Comparison of ENCODE assay signal across 29 cellular contexts in the genomic region with DNA sequence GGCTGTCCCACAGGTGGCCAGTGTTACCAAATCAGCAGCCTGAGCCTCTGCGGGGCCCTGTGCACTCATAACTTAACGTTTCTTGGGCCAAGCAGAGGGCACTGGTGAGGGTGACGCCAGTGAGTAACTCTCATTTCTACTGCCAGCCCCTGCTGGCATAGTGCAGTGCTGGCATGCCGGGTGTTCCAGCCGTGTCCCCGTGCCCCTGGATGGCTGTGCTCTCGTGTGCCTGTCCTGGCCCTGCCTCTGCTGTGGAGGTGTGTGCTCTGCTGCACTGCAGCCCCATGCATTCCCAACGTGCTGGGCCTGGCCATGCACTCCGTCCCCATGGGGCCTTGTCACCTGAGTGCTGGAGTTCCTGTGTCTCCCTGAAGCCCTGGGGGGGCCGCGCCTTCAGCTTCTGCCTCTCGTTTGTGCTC. TPM values are rescaled to one million over a fixed set of nuclear protein-coding genes. Genes with fewer than 3 reads are reported as not detected.
DNase-seq lines count a peak whose midpoint lies in the region; ATAC-seq, FAIRE-seq and TF ChIP-seq lines count a peak whose summit lies in the region.
"Had no signal": no experiment of that assay in that cellular context is flagged by ENCODE, and none has a peak within 500 bp of the region (broad histone marks: within the 10 kb centered on the region; RNA-seq: fewer than 3 reads in every experiment).

No MANE protein-coding gene starts in this region.

- in situ Hi-C loops in K562 (cut with MboI) (no loop called here), brain microvascular endothelial cell (cut with HindIII; ENCODE audit: low pct_ligation_motif_present, low sequenced_read_pairs) (no loop called here)

- POLR2A ChIA-PET in K562 (lab: Yijun Ruan, JAX): interaction anchor here (0.8 to 1.1 kb wide), 3 partner anchors 13 to 143 kb away, joined by 3 read pairs; no protein-coding TSS in a partner anchor

- TF ChIP-seq CTCF in K562 (IDR thresholded peaks at IDR 0.05 in 2 of 3, conservative IDR thresholded peaks at IDR 0.05 in 1 of 3; ENCODE audit: insufficient read depth in 2 of 3, low read depth in 1 of 3, low read length in 3 of 3) (no peak), right lobe of liver (IDR thresholded peaks at IDR 0.05) (peak in 3 of 4 donors; percentile 11 to 29 (median 12)), brain microvascular endothelial cell (IDR thresholded peaks at IDR 0.05; ENCODE audit: low read depth, low read length, missing control alignments) (no peak)

- H3K9me1 ChIP-seq in K562 (ENCODE audit: control insufficient read depth, insufficient read depth, low read length): peaks cover 15% of the 10 kb centered on the region

- H3K79me2 ChIP-seq in K562 (ENCODE audit: control insufficient read depth, insufficient read depth, low read length): peaks cover 86% of the 10 kb centered on the region

- TF ChIP-seq EP300 in K562 (IDR thresholded peaks at IDR 0.05; ENCODE audit: low read length): no peak

- peaks cover 70% of the 10 kb centered on the region for H3K4me1 Mint-ChIP-seq in activated naive CD8-positive, alpha-beta T cell (ENCODE audit: low read depth)
- H3K4me1 Mint-ChIP-seq in activated naive CD8-positive, alpha-beta T cell treated with anti-CD3 and anti-CD28 coated beads, Interleukin-2, amount 50 U/mL, for 24 hours: peaks cover 67% of the 10 kb centered on the region
- H3K4me1 Mint-ChIP-seq in stimulated activated effector memory CD8-positive, alpha-beta T cell treated with anti-CD3 and anti-CD28 coated beads, Interleukin-12 subunit alpha, Interleukin-12 subunit beta, amount 100 ng/mL, for 72 hours: peaks cover 72% of the 10 kb centered on the region

- H3K27ac ChIP-seq in K562 (ENCODE audit: extremely low read depth, low read depth, low read length) (no peak overlapping the region), right lobe of liver (peak overlapping the region in 2 of 3 donors; percentile 53 to 74), brain microvascular endothelial cell (no peak overlapping the region)
- H3K27ac ChIP-seq: cardiac muscle cell, SJCRH30 had no signal

- H3K36me3 Mint-ChIP-seq in activated naive CD8-positive, alpha-beta T cell: peaks cover 14% of the 10 kb centered on the region
- H3K36me3 Mint-ChIP-seq in activated naive CD8-positive, alpha-beta T cell treated with anti-CD3 and anti-CD28 coated beads, Interleukin-2, amount 50 U/mL, for 24 hours (ENCODE audit: low read depth): peaks cover 44% of the 10 kb centered on the region
- H3K36me3 Mint-ChIP-seq in stimulated activated effector memory CD8-positive, alpha-beta T cell treated with anti-CD3 and anti-CD28 coated beads, Interleukin-12 subunit alpha, Interleukin-12 subunit beta, amount 100 ng/mL, for 72 hours: peaks cover 24% of the 10 kb centered on the region

- no peak overlapping the region for H2AFZ ChIP-seq in K562 (ENCODE audit: low read depth, low read length)

- CTCF ChIA-PET in K562 (lab: Yijun Ruan, JAX; ENCODE audit: low intra/inter-chr PET ratio): no interaction called here

- H3K27me3 ChIP-seq in K562 (ENCODE audit: control insufficient read depth in 2 of 2, insufficient read depth in 2 of 2, low read length in 2 of 2) (no peaks in the 10 kb centered on the region), right lobe of liver (no peaks in the 10 kb centered on the region), brain microvascular endothelial cell (replicated peaks) (no peaks in the 10 kb centered on the region)
- H3K27me3 ChIP-seq: cardiac muscle cell, SJCRH30 had no signal

- H3K9me3 ChIP-seq in K562 (replicated peaks; ENCODE audit: control insufficient read depth, insufficient read depth, low read depth, low read length) (no peaks in the 10 kb centered on the region), right lobe of liver (no peaks in the 10 kb centered on the region)
- H3K9me3 ChIP-seq: SJCRH30 had no signal

- BruUV-seq in K562 (replicated peaks; lab: Mats Ljungman, UMichigan): no TSS peak

- no peak overlapping the region for H3K27ac Mint-ChIP-seq in activated naive CD8-positive, alpha-beta T cell
- no peak overlapping the region for H3K27ac Mint-ChIP-seq in activated naive CD8-positive, alpha-beta T cell treated with anti-CD3 and anti-CD28 coated beads, Interleukin-2, amount 50 U/mL, for 24 hours
- peak overlapping the region; percentile 86 for H3K27ac Mint-ChIP-seq in stimulated activated effector memory CD8-positive, alpha-beta T cell treated with anti-CD3 and anti-CD28 coated beads, Interleukin-12 subunit alpha, Interleukin-12 subunit beta, amount 100 ng/mL, for 72 hours
- H3K27ac Mint-ChIP-seq: type B pancreatic cell had no signal

- no peak for TF ChIP-seq RAD21 in K562 (CRISPR knock-in tag; conservative IDR thresholded peaks at IDR 0.05 in 1 of 2, IDR thresholded peaks at IDR 0.05 in 1 of 2)

- peaks cover 33 to 49% of the 10 kb centered on the region in 2 experiments for H3K4me1 ChIP-seq in K562 (replicated peaks in 1 of 2; ENCODE audit: control insufficient read depth in 2 of 2, insufficient read depth in 2 of 2, low read length in 2 of 2)
- H3K4me1 ChIP-seq in right lobe of liver: peaks cover 2 to 95% (median 43%) of the 10 kb centered on the region in 4 donors

- peaks cover 53% of the 10 kb centered on the region for H4K20me1 ChIP-seq in K562 (replicated peaks; ENCODE audit: control insufficient read depth, insufficient read depth, low read length)

- intact Hi-C loops in K562 (cut with micrococcal nuclease): no loop called here
- intact Hi-C loops in right lobe of liver (cut with DNase I): loop anchor here in 1 of 2 donors (10.0 kb wide), 1 partner anchor 60 kb away; no protein-coding TSS in a partner anchor

- H3K27me3 Mint-ChIP-seq in activated naive CD8-positive, alpha-beta T cell: no peaks in the 10 kb centered on the region
- H3K27me3 Mint-ChIP-seq in activated naive CD8-positive, alpha-beta T cell treated with anti-CD3 and anti-CD28 coated beads, Interleukin-2, amount 50 U/mL, for 24 hours: no peaks in the 10 kb centered on the region
- H3K27me3 Mint-ChIP-seq: activated CD4-positive, alpha-beta T cell treated with anti-CD3 and anti-CD28 coated beads for 36 hours; activated T-cell treated with anti-CD3 and anti-CD28 coated beads, Interleukin-2, amount 50 U/mL, for 24 hours; type B pancreatic cell had no signal

- WGBS in K562 (ENCODE audit: insufficient coverage, low coverage, missing lambda C conversion rate): 85% methylated on average over 9 of the region's 12 CpGs
- WGBS in right lobe of liver (ENCODE audit: insufficient coverage, low coverage, low lambda C conversion rate, missing lambda C conversion rate): no CpG with 5 or more reads among the region's 12 CpGs

- no peak overlapping the region for H3K4me3 ChIP-seq in K562
- no peak overlapping the region for H3K4me3 ChIP-seq in right lobe of liver
- H3K4me3 ChIP-seq in brain microvascular endothelial cell (ENCODE audit: low read depth, low read length): no peak overlapping the region
- H3K4me3 ChIP-seq: cardiac muscle cell, SJCRH30 had no signal

- ATAC-seq in activated naive CD8-positive, alpha-beta T cell treated with anti-CD3 and anti-CD28 coated beads, Interleukin-2, amount 50 U/mL, for 24 hours: no peak
- ATAC-seq in K562 (no peak), right lobe of liver (peak; percentile 59 to 81 (median 72))
- no peak for ATAC-seq in stimulated activated effector memory CD8-positive, alpha-beta T cell treated with anti-CD3 and anti-CD28 coated beads, Interleukin-12 subunit alpha, Interleukin-12 subunit beta, amount 100 ng/mL, for 72 hours
- ATAC-seq: activated CD4-positive, alpha-beta T cell treated with anti-CD3 and anti-CD28 coated beads for 36 hours; Panc1 had no signal

- H3K4me2 ChIP-seq in K562 (ENCODE audit: insufficient read depth, low read length): no peak overlapping the region

- H3K36me3 ChIP-seq in K562 (ENCODE audit: control insufficient read depth, insufficient read depth, low read length) (peaks cover 76% of the 10 kb centered on the region; the same call in 2 of the 3 replicates), right lobe of liver (peaks cover 0 to 9% (median 6%) of the 10 kb centered on the region in 4 donors), brain microvascular endothelial cell (replicated peaks) (peaks cover 6% of the 10 kb centered on the region)
- H3K36me3 ChIP-seq: cardiac muscle cell had no signal

- no peak for DNase-seq in activated naive CD8-positive, alpha-beta T cell treated with anti-CD3 and anti-CD28 coated beads, Interleukin-2, amount 50 U/mL, for 24 hours
- DNase-seq in K562 (ENCODE audit: extremely low read depth in 1 of 4, low spot score in 3 of 4) (no peak), right lobe of liver (peak; percentile 67 to 91 (median 91)), brain microvascular endothelial cell (no peak)
- no peak for DNase-seq in stimulated activated effector memory CD8-positive, alpha-beta T cell treated with anti-CD3 and anti-CD28 coated beads, Interleukin-12 subunit alpha, Interleukin-12 subunit beta, amount 100 ng/mL, for 72 hours (ENCODE audit: low spot score in 2 of 2)
- no peak for DNase-seq in activated CD8-positive, alpha-beta memory T cell treated with anti-CD3 and anti-CD28 coated beads, Interleukin-2, amount 50 U/mL, for 4 hours
- DNase-seq in activated CD4-positive, alpha-beta T cell treated with anti-CD3 and anti-CD28 coated beads for 1 hour: no peak
- DNase-seq: activated CD4-positive, alpha-beta T cell treated with anti-CD3 and anti-CD28 coated beads for 36 hours; activated CD8-positive, alpha-beta memory T cell treated with anti-CD3 and anti-CD28 coated beads for 24 hours; activated naive CD4-positive, alpha-beta T cell treated with Interleukin-2 at 50 U/mL for 16 hours; activated T-cell treated with anti-CD3 and anti-CD28 coated beads, Interleukin-2, amount 50 U/mL, for 24 hours; AML-193; cortex of kidney; HCEC 1CT; kidney; mammary epithelial cell; MV-4-11; NCI-H2171; NCI-H510A treated with DMSO at 0.1 percent for 48 hours; NK-92 treated with Interleukin-12 subunit alpha and Interleukin-12 subunit beta, amount 100 ng/mL, for 24 hours; occipital lobe; retina; SJCRH30; stimulated activated CD4-positive, alpha-beta T cell treated with anti-CD3 and anti-CD28 coated beads, Interleukin-15, amount 100 ng/mL, for 24 hours had no signal

- peak overlapping the region; percentile 80 for H3K4me3 Mint-ChIP-seq in activated naive CD8-positive, alpha-beta T cell
- H3K4me3 Mint-ChIP-seq in activated naive CD8-positive, alpha-beta T cell treated with anti-CD3 and anti-CD28 coated beads, Interleukin-2, amount 50 U/mL, for 24 hours: no peak overlapping the region
- no peak overlapping the region for H3K4me3 Mint-ChIP-seq in stimulated activated effector memory CD8-positive, alpha-beta T cell treated with anti-CD3 and anti-CD28 coated beads, Interleukin-12 subunit alpha, Interleukin-12 subunit beta, amount 100 ng/mL, for 72 hours
- H3K4me3 Mint-ChIP-seq: activated CD4-positive, alpha-beta T cell treated with anti-CD3 and anti-CD28 coated beads for 36 hours; type B pancreatic cell had no signal

- TF ChIP-seq POLR2A in K562 (conservative IDR thresholded peaks at IDR 0.05) (no peak), right lobe of liver (IDR thresholded peaks at IDR 0.05) (no peak)

- peak overlapping the region in 1 of 2 experiments; percentile 67; a peak in 2 of 4 replicates for H3K9ac ChIP-seq in K562 (ENCODE audit: insufficient read depth in 1 of 2, low read depth in 2 of 2, low read length in 2 of 2)

- no peak for FAIRE-seq in K562 (lab: Jason Lieb, UNC)
- FAIRE-seq: GM12891, kidney had no signal

- H3K9me3 Mint-ChIP-seq in activated naive CD8-positive, alpha-beta T cell (ENCODE audit: low read depth): no peaks in the 10 kb centered on the region
- H3K9me3 Mint-ChIP-seq in activated naive CD8-positive, alpha-beta T cell treated with anti-CD3 and anti-CD28 coated beads, Interleukin-2, amount 50 U/mL, for 24 hours: no peaks in the 10 kb centered on the region
- no peaks in the 10 kb centered on the region for H3K9me3 Mint-ChIP-seq in stimulated activated effector memory CD8-positive, alpha-beta T cell treated with anti-CD3 and anti-CD28 coated beads, Interleukin-12 subunit alpha, Interleukin-12 subunit beta, amount 100 ng/mL, for 72 hours
- H3K9me3 Mint-ChIP-seq: activated T-cell treated with anti-CD3 and anti-CD28 coated beads, Interleukin-2, amount 50 U/mL, for 24 hours; type B pancreatic cell had no signal

RNA-seq across cellular contexts. Expression of gene TBC1D14, which starts 14.7 kb away (rescaled TPM):
- 61.0 and 70.3 TPM in 2 replicates for total RNA-seq in K562 (2011; cell fraction: chromatin; rRNA removed; ENCODE audit: low replicate concordance)
- total RNA-seq in K562 (2011; cell fraction: nucleolus; rRNA removed): 50.4 and 54.0 TPM in 2 replicates
- 45.9 and 49.3 TPM in 2 replicates for total RNA-seq in K562 (2011; cell fraction: nucleoplasm; rRNA removed)
- total RNA-seq in K562 (2014; rRNA removed) (50.2 and 54.4 TPM in 2 replicates), K562 (2014; rRNA removed; fragmentation: Illumina TruSeq; extraction: Trizol) (44.8 and 45.5 TPM in 2 replicates), K562 (2015; rRNA removed; fragmentation: Illumina TruSeq; extraction: Trizol) (55.8 and 57.7 TPM in 2 replicates), K562 (2021) (55.4 and 59.6 TPM in 2 replicates), right lobe of liver (10 to 100 TPM; 14.1 to 34.8 (median 30.6) TPM)
- polyA plus RNA-seq in K562 (2011; rRNA removed) (31.4 and 41.2 TPM in 2 replicates), K562 (2014; fragmentation: Illumina TruSeq; extraction: Trizol) (46.2 and 47.7 TPM in 2 replicates), K562 (2014; fragmentation: Nextera tagmentation; extraction: Ambion mirVana) (1 to 10 TPM; 2.1 to 2.7 TPM), K562 (2014; rRNA removed) (43.3 and 50.8 TPM in 2 replicates)
- polyA plus RNA-seq in K562 (2011; cell fraction: cytosol; rRNA removed): 37.0 and 43.7 TPM in 2 replicates
- polyA plus RNA-seq in K562 (2011; cell fraction: nucleus; rRNA removed): 37.0 and 46.2 TPM in 2 replicates
- 45.4 TPM in 2 replicates for polyA plus RNA-seq in K562 (2012)
- polyA minus RNA-seq in K562 (2011; rRNA and poly(A)+ RNA removed): 51.1 and 64.3 TPM in 2 replicates
- polyA minus RNA-seq in K562 (2011; cell fraction: cytosol; rRNA and poly(A)+ RNA removed): 29.6 and 35.1 TPM in 2 replicates
- 26.1 and 34.0 TPM in 2 replicates for polyA minus RNA-seq in K562 (2011; cell fraction: nucleus; rRNA and poly(A)+ RNA removed)

Comparison
In these comparisons a context has a peak if more than half of its experiments do, and no peak if none do; other contexts are left out.
1. ATAC-seq: peak in right lobe of liver (4 of 4); none in activated naive CD8-positive, alpha-beta T cell treated with anti-CD3 and anti-CD28 coated beads, Interleukin-2, amount 50 U/mL, for 24 hours (single experiment), K562 (single experiment) and stimulated activated effector memory CD8-positive, alpha-beta T cell treated with anti-CD3 and anti-CD28 coated beads, Interleukin-12 subunit alpha, Interleukin-12 subunit beta, amount 100 ng/mL, for 72 hours (single experiment).
2. DNase-seq: peak in right lobe of liver (3 of 3); none in activated naive CD8-positive, alpha-beta T cell treated with anti-CD3 and anti-CD28 coated beads, Interleukin-2, amount 50 U/mL, for 24 hours (single experiment), K562 (0 of 4), stimulated activated effector memory CD8-positive, alpha-beta T cell treated with anti-CD3 and anti-CD28 coated beads, Interleukin-12 subunit alpha, Interleukin-12 subunit beta, amount 100 ng/mL, for 72 hours (0 of 2), activated CD8-positive, alpha-beta memory T cell treated with anti-CD3 and anti-CD28 coated beads, Interleukin-2, amount 50 U/mL, for 4 hours (single experiment), brain microvascular endothelial cell (single experiment) and activated CD4-positive, alpha-beta T cell treated with anti-CD3 and anti-CD28 coated beads for 1 hour (single experiment).
3. H3K27ac ChIP-seq: peak in right lobe of liver (2 of 3); none in K562 (single experiment) and brain microvascular endothelial cell (single experiment).
4. CTCF ChIP-seq: peak in right lobe of liver (3 of 4); none in K562 (0 of 3) and brain microvascular endothelial cell (single experiment).